Comparison of ENCODE assay signal across 27 cellular contexts in genomic region chr1:209849388-209849787, GRCh38. TPM values are rescaled to one million over a fixed set of nuclear protein-coding genes. Genes with fewer than 3 reads are reported as not detected.
DNase-seq lines count a peak whose midpoint lies in the region; ATAC-seq and TF ChIP-seq lines count a peak whose summit lies in the region.
"Had no signal": no experiment of that assay in that cellular context is flagged by ENCODE, and none has a peak within 500 bp of the region (broad histone marks: within the 10 kb centered on the region; RNA-seq: fewer than 3 reads in every experiment).

No MANE protein-coding gene starts in this region.

- peaks cover 25% of the 10 kb centered on the region for H3K4me1 ChIP-seq in ACC112 (ENCODE audit: control insufficient read depth, insufficient read depth, low read length, unreplicated experiment)

- H3K9me3 ChIP-seq in CD4-positive, alpha-beta T cell (ENCODE audit: control insufficient read depth, low read length) = no peaks in the 10 kb centered on the region
- H3K9me3 ChIP-seq: MG63 had no signal

- ATAC-seq in effector memory CD8-positive, alpha-beta T cell (replicated peaks) = no peak
- no peak for ATAC-seq in CD4-positive, alpha-beta T cell (ENCODE audit: poor library complexity)

- CTCF ChIA-PET in CD4-positive, alpha-beta T cell (lab: Charles Lee) = interaction anchor here (1.6 kb wide), 1 partner anchor 22 kb away, joined by 4 read pairs; the partner anchor contains the start of gene UTP25

- peak overlapping the region; percentile 19; the same call in 1 of the 2 replicates for H3K27ac ChIP-seq in ACC112 (ENCODE audit: low read depth, low read length)
- H3K27ac ChIP-seq in CD4-positive, alpha-beta T cell (ENCODE audit: low read depth, low read length) = no peak overlapping the region
- H3K27ac ChIP-seq: PC-9 had no signal

- H3K9me3 Mint-ChIP-seq in T-helper 2 cell treated with Interferon-gamma antibody and Interleukin-4, amounts not matched to agents 5 μg/mL and 100 μg/mL, for 36 hours = no peaks in the 10 kb centered on the region
- H3K9me3 Mint-ChIP-seq in HFFc6 = no peaks in the 10 kb centered on the region
- H3K9me3 Mint-ChIP-seq in effector memory CD8-positive, alpha-beta T cell = no peaks in the 10 kb centered on the region
- H3K9me3 Mint-ChIP-seq in CD4-positive, alpha-beta T cell = no peaks in the 10 kb centered on the region
- H3K9me3 Mint-ChIP-seq: CD8-positive, alpha-beta memory T cell had no signal

- H3K36me3 Mint-ChIP-seq in T-helper 2 cell treated with Interferon-gamma antibody and Interleukin-4, amounts not matched to agents 5 μg/mL and 100 μg/mL, for 36 hours (ENCODE audit: low read depth) = peaks cover 54% of the 10 kb centered on the region
- H3K36me3 Mint-ChIP-seq in HFFc6 (ENCODE audit: low read depth) = peaks cover 57% of the 10 kb centered on the region
- peaks cover 69% of the 10 kb centered on the region for H3K36me3 Mint-ChIP-seq in effector memory CD8-positive, alpha-beta T cell (ENCODE audit: insufficient read depth)
- peaks cover 96% of the 10 kb centered on the region for H3K36me3 Mint-ChIP-seq in CD4-positive, alpha-beta T cell (ENCODE audit: low read depth)

- H3K4me1 Mint-ChIP-seq in T-helper 2 cell treated with Interferon-gamma antibody and Interleukin-4, amounts not matched to agents 5 μg/mL and 100 μg/mL, for 36 hours (ENCODE audit: low read depth) = peaks cover 4% of the 10 kb centered on the region
- peaks cover 57% of the 10 kb centered on the region for H3K4me1 Mint-ChIP-seq in HFFc6 (ENCODE audit: low read depth)
- peaks cover 4 to 9% of the 10 kb centered on the region in 2 donors for H3K4me1 Mint-ChIP-seq in effector memory CD8-positive, alpha-beta T cell (ENCODE audit: low read depth in 2 of 2)
- peaks cover 21% of the 10 kb centered on the region for H3K4me1 Mint-ChIP-seq in CD4-positive, alpha-beta T cell (ENCODE audit: low read depth)

- no peaks in the 10 kb centered on the region for H3K27me3 ChIP-seq in ACC112 (ENCODE audit: insufficient read depth, low read length)
- H3K27me3 ChIP-seq in CD4-positive, alpha-beta T cell (ENCODE audit: control insufficient read depth, insufficient read depth, low read length) = no peaks in the 10 kb centered on the region
- H3K27me3 ChIP-seq: MG63 had no signal

- POLR2A ChIA-PET in CD4-positive, alpha-beta T cell (lab: Charles Lee) = no interaction called here

- TF ChIP-seq CTCF in HFFc6 (IDR thresholded peaks at IDR 0.05) = no peak
- no peak for TF ChIP-seq CTCF in CD4-positive, alpha-beta T cell (IDR thresholded peaks at IDR 0.05)

- H2AFZ ChIP-seq in ACC112 (ENCODE audit: low read length, unreplicated experiment) = no peak overlapping the region
- H2AFZ ChIP-seq: PC-9 had no signal

- intact Hi-C loops in CD4-positive, alpha-beta T cell (cut with DNase I, micrococcal nuclease) = no loop called here

- H3K4me3 Mint-ChIP-seq in T-helper 2 cell treated with Interferon-gamma antibody and Interleukin-4, amounts not matched to agents 5 μg/mL and 100 μg/mL, for 36 hours = no peak overlapping the region
- H3K4me3 Mint-ChIP-seq in HFFc6 = no peak overlapping the region
- H3K4me3 Mint-ChIP-seq in effector memory CD8-positive, alpha-beta T cell = no peak overlapping the region
- no peak overlapping the region for H3K4me3 Mint-ChIP-seq in CD4-positive, alpha-beta T cell
- H3K4me3 Mint-ChIP-seq: CD8-positive, alpha-beta memory T cell had no signal

- peak overlapping the region; percentile 5 for H3K27ac Mint-ChIP-seq in T-helper 2 cell treated with Interferon-gamma antibody and Interleukin-4, amounts not matched to agents 5 μg/mL and 100 μg/mL, for 36 hours
- H3K27ac Mint-ChIP-seq in HFFc6 = peak overlapping the region; percentile 60; the same call in 1 of the 2 replicates
- H3K27ac Mint-ChIP-seq in effector memory CD8-positive, alpha-beta T cell = peak overlapping the region; percentile 72 to 89
- no peak overlapping the region for H3K27ac Mint-ChIP-seq in CD4-positive, alpha-beta T cell

- no peak for DNase-seq in T-helper 2 cell treated with Interferon-gamma antibody and Interleukin-4, amounts not matched to agents 5 μg/mL and 100 μg/mL, for 36 hours (ENCODE audit: low spot score)
- no peak for DNase-seq in T-helper 2 cell
- DNase-seq in HFFc6 = no peak
- no peak for DNase-seq in effector memory CD8-positive, alpha-beta T cell
- no peak for DNase-seq in GDM1 (lab: John Stamatoyannopoulos, UW)
- no peak for DNase-seq in NCI-H345 (lab: John Stamatoyannopoulos, UW)
- DNase-seq in CD4-positive, alpha-beta T cell = no peak
- DNase-seq: 8988T; C1 segment of cervical spinal cord; CD8-positive, alpha-beta memory T cell; DMS 273 treated with DMSO at 0.1 percent for 48 hours; DMS79; EL; GF-D8; KBM-7; MG63; NCI-H1105 treated with DMSO at 0.1 percent for 48 hours; NCI-H146; NCI-H1930; NCI-H2107; NCI-H526 treated with DMSO at 0.1 percent for 48 hours; PC-9; Right ventricle myocardium superior had no signal

- no peak overlapping the region for H3K4me3 ChIP-seq in ACC112 (ENCODE audit: low read depth, low read length)
- H3K4me3 ChIP-seq: MG63, PC-9 had no signal

- peaks cover 31% of the 10 kb centered on the region; the same call in 1 of the 2 replicates for H3K36me3 ChIP-seq in ACC112 (ENCODE audit: insufficient read depth, low read length)

- H3K27me3 Mint-ChIP-seq in T-helper 2 cell treated with Interferon-gamma antibody and Interleukin-4, amounts not matched to agents 5 μg/mL and 100 μg/mL, for 36 hours (ENCODE audit: low read depth) = no peaks in the 10 kb centered on the region
- no peaks in the 10 kb centered on the region for H3K27me3 Mint-ChIP-seq in HFFc6 (ENCODE audit: insufficient read depth)
- no peaks in the 10 kb centered on the region for H3K27me3 Mint-ChIP-seq in effector memory CD8-positive, alpha-beta T cell
- H3K27me3 Mint-ChIP-seq in CD4-positive, alpha-beta T cell = no peaks in the 10 kb centered on the region
- H3K27me3 Mint-ChIP-seq: CD8-positive, alpha-beta memory T cell had no signal

- peaks cover 11% of the 10 kb centered on the region for H3K79me2 ChIP-seq in ACC112 (ENCODE audit: control insufficient read depth, insufficient read depth, low read length, unreplicated experiment)

RNA-seq across cellular contexts. Expression of gene UTP25, which starts 21.6 kb away (rescaled TPM):
- 10 to 100 TPM in 4 of 6 experiments, 1 to 10 TPM in 2; 9.0 to 18.5 (median 16.2) TPM for total RNA-seq in HFFc6 (2021; fragmentation: NEBNext Ultra II Directional; extraction: Animal tissue kit (Norgen Biotek cat#: 25700))
- 1 to 10 TPM; 6.0 to 6.4 TPM for total RNA-seq in CD4-positive, alpha-beta T cell

RNA-seq across cellular contexts. Expression of gene IRF6, which starts 43.4 kb away (rescaled TPM):
- total RNA-seq in HFFc6 (2021; fragmentation: NEBNext Ultra II Directional; extraction: Animal tissue kit (Norgen Biotek cat#: 25700)) = 1 to 10 TPM in 2 of 6 experiments, under 1 TPM in 4; 0.14 to 3.2 (median 0.28) TPM
- total RNA-seq in CD4-positive, alpha-beta T cell = 1 to 10 TPM in 1 of 2 experiments, under 1 TPM in 1; 0.74 to 1.7 TPM
- total RNA-seq: H4, LHCN-M2, SK-MEL-5 had no signal
